14 cellular contexts compared by ENCODE assay signal in genomic region chr2:113284481-113284880, GRCh38. TPM values are rescaled to one million over a fixed set of nuclear protein-coding genes. Genes with fewer than 3 reads are reported as not detected.
DNase-seq lines count a peak whose midpoint lies in the region; ATAC-seq and TF ChIP-seq lines count a peak whose summit lies in the region.
"Had no signal": no experiment of that assay in that cellular context is flagged by ENCODE, and none has a peak within 500 bp of the region (broad histone marks: within the 10 kb centered on the region; RNA-seq: fewer than 3 reads in every experiment).

No MANE protein-coding gene starts in this region.

- no peak overlapping the region for H2AFZ ChIP-seq in smooth muscle cell (ENCODE audit: low read depth)

- H3K4me3 ChIP-seq in ascending aorta (no peak overlapping the region), gastroesophageal sphincter (no peak overlapping the region), smooth muscle cell (no peak overlapping the region), suprapubic skin (no peak overlapping the region)
- H3K4me3 ChIP-seq: dorsolateral prefrontal cortex had no signal

- H3K27ac ChIP-seq in ascending aorta (peak overlapping the region; percentile 84 to 93), gastroesophageal sphincter (peak overlapping the region; percentile 60 to 92 (median 89)), smooth muscle cell (ENCODE audit: low read depth) (peak overlapping the region; percentile 94), suprapubic skin (no peak overlapping the region)

- TF ChIP-seq EP300 in gastroesophageal sphincter (IDR thresholded peaks at IDR 0.05): no peak
- TF ChIP-seq EP300 in suprapubic skin (IDR thresholded peaks at IDR 0.05): no peak

- H3K9me3 ChIP-seq in ascending aorta (no peaks in the 10 kb centered on the region), gastroesophageal sphincter (no peaks in the 10 kb centered on the region), smooth muscle cell (replicated peaks; ENCODE audit: low read depth) (no peaks in the 10 kb centered on the region), suprapubic skin (no peaks in the 10 kb centered on the region)

- no peaks in the 10 kb centered on the region for H3K79me2 ChIP-seq in smooth muscle cell (ENCODE audit: low read depth)

- peak overlapping the region; percentile 71 for H3K4me2 ChIP-seq in smooth muscle cell

- H3K36me3 ChIP-seq in ascending aorta: no peaks in the 10 kb centered on the region
- no peaks in the 10 kb centered on the region for H3K36me3 ChIP-seq in gastroesophageal sphincter
- no peaks in the 10 kb centered on the region for H3K36me3 ChIP-seq in smooth muscle cell (ENCODE audit: low read depth)
- H3K36me3 ChIP-seq in suprapubic skin: no peaks in the 10 kb centered on the region

- no peak for TF ChIP-seq POLR2A in gastroesophageal sphincter (IDR thresholded peaks at IDR 0.05)
- TF ChIP-seq POLR2A in suprapubic skin (IDR thresholded peaks at IDR 0.05): no peak

- TF ChIP-seq CTCF in ascending aorta (IDR thresholded peaks at IDR 0.05): no peak
- TF ChIP-seq CTCF in gastroesophageal sphincter (IDR thresholded peaks at IDR 0.05): no peak
- TF ChIP-seq CTCF in smooth muscle cell (IDR thresholded peaks at IDR 0.05; ENCODE audit: borderline replicate concordance, insufficient read depth, poor library complexity, severe bottlenecking): no peak
- TF ChIP-seq CTCF in suprapubic skin (IDR thresholded peaks at IDR 0.05): no peak

- intact Hi-C loops in ascending aorta (cut with DNase I): no loop called here

- H3F3A ChIP-seq in smooth muscle cell (ENCODE audit: low read depth): peaks cover 3% of the 10 kb centered on the region

- H3K4me1 ChIP-seq in ascending aorta (peaks cover 9 to 22% of the 10 kb centered on the region in 2 donors), gastroesophageal sphincter (peaks cover 0 to 46% (median 8%) of the 10 kb centered on the region in 3 donors), smooth muscle cell (ENCODE audit: low read depth) (peaks cover 9% of the 10 kb centered on the region), suprapubic skin (peaks cover 27% of the 10 kb centered on the region)

- H3K27me3 ChIP-seq in ascending aorta (no peaks in the 10 kb centered on the region), gastroesophageal sphincter (no peaks in the 10 kb centered on the region), smooth muscle cell (ENCODE audit: low read depth) (peaks cover 16% of the 10 kb centered on the region), suprapubic skin (no peaks in the 10 kb centered on the region)
- H3K27me3 ChIP-seq: dorsolateral prefrontal cortex had no signal

- no peak for ATAC-seq in gastroesophageal sphincter
- ATAC-seq in GM21390 (IDR thresholded peaks at IDR 0.05; ENCODE audit: unreplicated experiment): no peak

- peak overlapping the region; percentile 78 for H3K9ac ChIP-seq in smooth muscle cell (ENCODE audit: low read depth)

- DNase-seq in GM03348 (ENCODE audit: low spot score) (peak; percentile 22), ascending aorta (ENCODE audit: low spot score in 2 of 2) (no peak), smooth muscle cell (lab: John Stamatoyannopoulos, UW; ENCODE audit: unreplicated experiment) (no peak), suprapubic skin (ENCODE audit: low spot score in 2 of 2) (no peak)
- DNase-seq in stimulated activated CD4-positive, alpha-beta T cell treated with anti-CD3 and anti-CD28 coated beads, Interleukin-4, amount 100 ng/mL, for 4 hours: no peak
- DNase-seq in activated CD4-positive, alpha-beta T cell treated with anti-CD3 and anti-CD28 coated beads for 4 hours: no peak
- DNase-seq: activated CD4-positive, alpha-beta memory T cell treated with anti-CD3 and anti-CD28 coated beads for 36 hours; activated naive CD4-positive, alpha-beta T cell; CD4-positive, alpha-beta T cell; dorsolateral prefrontal cortex; NCI-H2029; T-helper 1 cell had no signal

- WGBS in gastroesophageal sphincter (ENCODE audit: low coverage in 1 of 2), 2 donors: 80% methylated on average over 1 of the region's 1 CpG; no CpG with 5 or more reads in 1 of the 2 donors
- 93% methylated on average over 1 of the region's 1 CpG for WGBS in smooth muscle cell (ENCODE audit: low lambda C conversion rate)
- 100% methylated on average over 1 of the region's 1 CpG for WGBS in suprapubic skin

- H4K20me1 ChIP-seq in smooth muscle cell (ENCODE audit: low read depth): no peaks in the 10 kb centered on the region

RNA-seq across cellular contexts. Expression of gene PAX8, which starts 5.8 kb away (rescaled TPM):
- total RNA-seq in ascending aorta (0.11 TPM), gastroesophageal sphincter (1 to 10 TPM in 2 of 4 donors, under 1 TPM in 1, not detected in 1; 0.62 to 2.5 (median 1.1) TPM), smooth muscle cell (not detected in 2 replicates), suprapubic skin (1 to 10 TPM; 2.3 to 7.7 (median 5.6) TPM)
- polyA plus RNA-seq in smooth muscle cell: 0.34 TPM in 1 of 2 replicates, not detected in the other
